ENCODE assay signal across 10 cellular contexts in the genomic region with DNA sequence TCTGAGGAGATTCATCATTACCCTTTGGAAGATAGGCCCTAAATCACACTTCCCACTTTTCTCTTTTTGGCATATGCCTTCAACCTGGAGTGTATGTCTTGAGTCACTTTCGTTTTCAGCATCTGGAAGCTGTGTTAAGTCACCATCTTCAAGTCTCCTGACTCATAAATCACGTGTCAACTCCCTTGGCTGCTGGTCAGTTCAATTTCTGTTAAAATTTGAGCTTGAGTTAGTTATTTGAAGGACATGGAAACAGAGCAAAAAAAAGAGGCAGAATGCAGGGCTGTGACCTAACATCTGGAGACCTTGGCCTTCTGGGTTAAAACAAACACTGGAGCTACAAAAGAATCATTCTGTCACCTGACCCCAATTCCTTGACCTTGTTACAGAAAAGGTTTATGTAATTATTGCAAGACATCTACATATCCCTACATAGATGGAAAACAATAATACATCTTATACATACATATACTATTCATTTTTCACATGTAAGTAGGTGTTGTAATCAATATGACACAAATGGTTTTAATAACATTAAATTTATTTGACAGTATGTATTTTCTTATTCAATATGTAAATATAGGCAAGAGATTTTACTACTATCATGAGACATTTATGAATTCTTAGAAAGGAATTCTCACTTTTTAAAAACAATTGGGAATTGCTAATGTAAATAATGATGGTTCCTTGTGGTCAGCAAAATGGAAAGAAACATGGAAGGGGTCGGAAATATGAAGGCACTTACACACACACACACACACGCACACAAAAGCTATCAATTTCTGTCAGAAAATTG.
DNase-seq lines count a peak whose midpoint lies in the region; ATAC-seq and TF ChIP-seq lines count a peak whose summit lies in the region.
"Had no signal": no experiment of that assay in that cellular context is flagged by ENCODE, and none has a peak within 500 bp of the region (broad histone marks: within the 10 kb centered on the region; RNA-seq: fewer than 3 reads in every experiment).

No MANE protein-coding gene starts in this region.

- H3K9me3 Mint-ChIP-seq in nephron progenitor cell, result no peaks in the 10 kb centered on the region
- H3K9me3 Mint-ChIP-seq: H9 had no signal

- ATAC-seq in GM19328 (IDR thresholded peaks at IDR 0.05; ENCODE audit: unreplicated experiment), result no peak

- no peaks in the 10 kb centered on the region for H3K36me3 Mint-ChIP-seq in nephron progenitor cell (ENCODE audit: low read depth)

- no peak overlapping the region for H3K4me3 Mint-ChIP-seq in nephron progenitor cell
- H3K4me3 Mint-ChIP-seq: H9 had no signal

- TF ChIP-seq CTCF in epithelial cell of proximal tubule (conservative IDR thresholded peaks at IDR 0.05; ENCODE audit: low read depth, low read length) (no peak), nephron progenitor cell (IDR thresholded peaks at IDR 0.05) (no peak)

- peaks cover 55% of the 10 kb centered on the region for H3K4me1 Mint-ChIP-seq in nephron progenitor cell

- no peaks in the 10 kb centered on the region for H3K27me3 Mint-ChIP-seq in nephron progenitor cell (ENCODE audit: low read depth, poor library complexity)

- no peak overlapping the region for H3K4me3 ChIP-seq in MG63
- H3K4me3 ChIP-seq in epithelial cell of proximal tubule (ENCODE audit: low read depth, low read length), result no peak overlapping the region

- H3K9me3 ChIP-seq in MG63, result no peaks in the 10 kb centered on the region; the same call in 1 of the 2 replicates

- no peaks in the 10 kb centered on the region for H3K27me3 ChIP-seq in MG63

- DNase-seq in GM04503 (ENCODE audit: low read depth) (peak; percentile 21), MG63 (peak; percentile 59), epithelial cell of proximal tubule (ENCODE audit: low read depth) (peak; percentile 86), nephron progenitor cell (no peak), COLO668 (lab: John Stamatoyannopoulos, UW; ENCODE audit: unreplicated experiment) (no peak), NCI-H187 treated with DMSO at 0.1 percent for 48 hours (lab: John Stamatoyannopoulos, UW) (no peak), SW 1271 (lab: John Stamatoyannopoulos, UW) (no peak)
- DNase-seq: H9, NCI-H1105 treated with DMSO at 0.1 percent for 48 hours had no signal

- H3K27ac Mint-ChIP-seq in nephron progenitor cell, result peak overlapping the region; percentile 27
- H3K27ac Mint-ChIP-seq: H9 had no signal

- H3K36me3 ChIP-seq in MG63, result no peaks in the 10 kb centered on the region

Comparison
In these comparisons a context has a peak if more than half of its experiments do, and no peak if none do; other contexts are left out.
1. DNase-seq: peak in GM04503 (single experiment), MG63 (single experiment) and epithelial cell of proximal tubule (single experiment); none in nephron progenitor cell (single experiment), COLO668 (single experiment), NCI-H187 treated with DMSO at 0.1 percent for 48 hours (single experiment) and SW 1271 (0 of 2).